In genomic region chr10:13302821-13303555, GRCh38 we compare ENCODE assay signal across 8 cellular contexts. TPM values are rescaled to one million over a fixed set of nuclear protein-coding genes. Genes with fewer than 3 reads are reported as not detected.
DNase-seq lines count a peak whose midpoint lies in the region; ATAC-seq lines count a peak whose summit lies in the region.

No MANE protein-coding gene starts in this region.

- intact Hi-C loops in right cardiac atrium (cut with DNase I) (loop anchor here in 2 of 4 donors (5.0 to 10.0 kb wide), 2 partner anchors 138 to 141 kb away; partner anchors contain the start of gene MCM10 (in 2 of the 2)), left cardiac atrium (cut with DNase I) (loop anchor here in 1 of 2 donors (1.0 kb wide), 1 partner anchor 142 kb away; the partner anchor contains the start of gene MCM10)

- 84% methylated on average over 23 of the region's 23 CpGs for WGBS in right cardiac atrium

- peak overlapping the region; percentile 100 for H3K27ac ChIP-seq in right cardiac atrium (ENCODE audit: low read length)

- H3K4me3 Mint-ChIP-seq in activated naive CD8-positive, alpha-beta T cell treated with anti-CD3 and anti-CD28 coated beads, Interleukin-2, amount 50 U/mL, for 24 hours: peak overlapping the region; percentile 82
- peak overlapping the region; percentile 88 for H3K4me3 Mint-ChIP-seq in natural killer cell treated with Interleukin-12 subunit alpha and Interleukin-12 subunit beta and Interleukin-15 and Interleukin-18, amount 100 ng/mL, for 72 hours

- DNase-seq in right cardiac atrium (no peak), left cardiac atrium (no peak), 8988T (no peak), COR-L47 (lab: John Stamatoyannopoulos, UW) (no peak), ureter (ENCODE audit: low spot score) (no peak)
- no peak for DNase-seq in activated naive CD8-positive, alpha-beta T cell treated with anti-CD3 and anti-CD28 coated beads, Interleukin-2, amount 50 U/mL, for 24 hours
- DNase-seq in natural killer cell treated with Interleukin-12 subunit alpha and Interleukin-12 subunit beta and Interleukin-15 and Interleukin-18, amount 100 ng/mL, for 72 hours (ENCODE audit: low spot score): no peak

- H3K4me1 ChIP-seq in right cardiac atrium (ENCODE audit: control insufficient read depth, insufficient read depth, low read length): peaks cover 2% of the 10 kb centered on the region

- H3K9me3 ChIP-seq in right cardiac atrium (ENCODE audit: control insufficient read depth, low read length): no peaks in the 10 kb centered on the region

- no peak overlapping the region for H3K27ac Mint-ChIP-seq in activated naive CD8-positive, alpha-beta T cell treated with anti-CD3 and anti-CD28 coated beads, Interleukin-2, amount 50 U/mL, for 24 hours
- peak overlapping the region; percentile 97 to 99 for H3K27ac Mint-ChIP-seq in natural killer cell treated with Interleukin-12 subunit alpha and Interleukin-12 subunit beta and Interleukin-15 and Interleukin-18, amount 100 ng/mL, for 72 hours

- no peaks in the 10 kb centered on the region for H3K9me3 Mint-ChIP-seq in activated naive CD8-positive, alpha-beta T cell treated with anti-CD3 and anti-CD28 coated beads, Interleukin-2, amount 50 U/mL, for 24 hours
- no peaks in the 10 kb centered on the region for H3K9me3 Mint-ChIP-seq in natural killer cell treated with Interleukin-12 subunit alpha and Interleukin-12 subunit beta and Interleukin-15 and Interleukin-18, amount 100 ng/mL, for 72 hours

- H3K4me3 ChIP-seq in right cardiac atrium (ENCODE audit: low read length): peak overlapping the region; percentile 21

- peaks cover 32% of the 10 kb centered on the region for H3K4me1 Mint-ChIP-seq in activated naive CD8-positive, alpha-beta T cell treated with anti-CD3 and anti-CD28 coated beads, Interleukin-2, amount 50 U/mL, for 24 hours
- H3K4me1 Mint-ChIP-seq in natural killer cell treated with Interleukin-12 subunit alpha and Interleukin-12 subunit beta and Interleukin-15 and Interleukin-18, amount 100 ng/mL, for 72 hours (ENCODE audit: low read depth in 2 of 2): peaks cover 20 to 24% of the 10 kb centered on the region in 2 donors

- H3K27me3 Mint-ChIP-seq in activated naive CD8-positive, alpha-beta T cell treated with anti-CD3 and anti-CD28 coated beads, Interleukin-2, amount 50 U/mL, for 24 hours: no peaks in the 10 kb centered on the region
- no peaks in the 10 kb centered on the region for H3K27me3 Mint-ChIP-seq in natural killer cell treated with Interleukin-12 subunit alpha and Interleukin-12 subunit beta and Interleukin-15 and Interleukin-18, amount 100 ng/mL, for 72 hours

- H3K27me3 ChIP-seq in right cardiac atrium (ENCODE audit: control insufficient read depth, insufficient read depth): no peaks in the 10 kb centered on the region

- ATAC-seq in right cardiac atrium (no peak), left cardiac atrium (no peak), GM18909 (IDR thresholded peaks at IDR 0.05; ENCODE audit: poor library complexity, unreplicated experiment) (no peak)
- ATAC-seq in activated naive CD8-positive, alpha-beta T cell treated with anti-CD3 and anti-CD28 coated beads, Interleukin-2, amount 50 U/mL, for 24 hours: no peak
- ATAC-seq in natural killer cell treated with Interleukin-12 subunit alpha and Interleukin-12 subunit beta and Interleukin-15 and Interleukin-18, amount 100 ng/mL, for 72 hours: no peak

- no peaks in the 10 kb centered on the region for H3K36me3 Mint-ChIP-seq in activated naive CD8-positive, alpha-beta T cell treated with anti-CD3 and anti-CD28 coated beads, Interleukin-2, amount 50 U/mL, for 24 hours (ENCODE audit: low read depth)
- H3K36me3 Mint-ChIP-seq in natural killer cell treated with Interleukin-12 subunit alpha and Interleukin-12 subunit beta and Interleukin-15 and Interleukin-18, amount 100 ng/mL, for 72 hours: no peaks in the 10 kb centered on the region

RNA-seq across cellular contexts. Expression of gene PHYH, which starts 3.1 kb away (rescaled TPM):
- total RNA-seq in right cardiac atrium: 10 to 100 TPM; 70.7 to 94.9 (median 88.9) TPM
- 138 TPM for polyA plus RNA-seq in right cardiac atrium
- total RNA-seq in left cardiac atrium: 10 to 100 TPM; 70.6 to 76.6 TPM
- total RNA-seq in natural killer cell treated with Interleukin-12 subunit alpha and Interleukin-12 subunit beta and Interleukin-15 and Interleukin-18, amount 100 ng/mL, for 72 hours: 1 to 10 TPM; 4.4 to 7.0 TPM
- total RNA-seq in ureter: 28.4 TPM

RNA-seq across cellular contexts. Expression of gene SEPHS1, which starts 45.1 kb away (rescaled TPM):
- total RNA-seq in right cardiac atrium: 10 to 100 TPM; 31.8 to 38.3 (median 36.3) TPM
- polyA plus RNA-seq in right cardiac atrium: 24.2 TPM
- 10 to 100 TPM; 29.0 to 31.3 TPM for total RNA-seq in left cardiac atrium
- total RNA-seq in natural killer cell treated with Interleukin-12 subunit alpha and Interleukin-12 subunit beta and Interleukin-15 and Interleukin-18, amount 100 ng/mL, for 72 hours: 10 to 100 TPM; 37.8 to 62.4 TPM
- 44.7 TPM for total RNA-seq in ureter
